Comparison of ENCODE assay signal across 26 cellular contexts in genomic region chr16:76527244-76527643, GRCh38.
"Had no signal": no experiment of that assay in that cellular context is flagged by ENCODE, and none has a peak within 500 bp of the region (broad histone marks: within the 10 kb centered on the region; RNA-seq: fewer than 3 reads in every experiment).

No MANE protein-coding gene starts in this region.

- DNase-seq: hypothalamus; immature natural killer cell; kidney; left colon; left lung; lower lobe of right lung; mammary epithelial cell; mesenchymal stem cell; naive thymus-derived CD8-positive, alpha-beta T cell; nucleus accumbens; pancreas; posterior cingulate gyrus; retina; right cardiac atrium; sigmoid colon; small intestine; spleen; stimulated activated CD4-positive, alpha-beta T cell treated with anti-CD3 and anti-CD28 coated beads, Interleukin-1b, Interleukin-23, amount 100 ng/mL, for 48 hours; stimulated activated CD4-positive, alpha-beta T cell treated with anti-CD3 and anti-CD28 coated beads, Interleukin-2, amount 100 ng/mL, for 48 hours; stimulated activated CD4-positive, alpha-beta T cell treated with anti-CD3 and anti-CD28 coated beads, Interleukin-4, amount 100 ng/mL, for 4 hours; stimulated activated CD8-positive, alpha-beta memory T cell treated with anti-CD3 and anti-CD28 coated beads, Interleukin-4, amount 100 ng/mL, for 48 hours; stimulated activated naive CD4-positive, alpha-beta T cell treated with Interleukin-2 at 50 U/mL for 16 hours; stimulated activated naive CD8-positive, alpha-beta T cell treated with anti-CD3 and anti-CD28 coated beads, Interleukin-15, amount 100 ng/mL, for 72 hours; substantia nigra; uterus had no signal

- ATAC-seq: left colon; left lung; lower lobe of right lung; naive thymus-derived CD8-positive, alpha-beta T cell; pancreas; right cardiac atrium; stimulated activated memory B cell treated with anti-CD40 and anti-IgM and Interleukin-4, amounts not matched to agents 10 μg/mL and 1 μg/mL and 100 μg/mL, for 72 hours; stimulated activated naive CD8-positive, alpha-beta T cell treated with anti-CD3 and anti-CD28 coated beads, Interleukin-15, amount 100 ng/mL, for 72 hours had no signal
